In the genomic region with DNA sequence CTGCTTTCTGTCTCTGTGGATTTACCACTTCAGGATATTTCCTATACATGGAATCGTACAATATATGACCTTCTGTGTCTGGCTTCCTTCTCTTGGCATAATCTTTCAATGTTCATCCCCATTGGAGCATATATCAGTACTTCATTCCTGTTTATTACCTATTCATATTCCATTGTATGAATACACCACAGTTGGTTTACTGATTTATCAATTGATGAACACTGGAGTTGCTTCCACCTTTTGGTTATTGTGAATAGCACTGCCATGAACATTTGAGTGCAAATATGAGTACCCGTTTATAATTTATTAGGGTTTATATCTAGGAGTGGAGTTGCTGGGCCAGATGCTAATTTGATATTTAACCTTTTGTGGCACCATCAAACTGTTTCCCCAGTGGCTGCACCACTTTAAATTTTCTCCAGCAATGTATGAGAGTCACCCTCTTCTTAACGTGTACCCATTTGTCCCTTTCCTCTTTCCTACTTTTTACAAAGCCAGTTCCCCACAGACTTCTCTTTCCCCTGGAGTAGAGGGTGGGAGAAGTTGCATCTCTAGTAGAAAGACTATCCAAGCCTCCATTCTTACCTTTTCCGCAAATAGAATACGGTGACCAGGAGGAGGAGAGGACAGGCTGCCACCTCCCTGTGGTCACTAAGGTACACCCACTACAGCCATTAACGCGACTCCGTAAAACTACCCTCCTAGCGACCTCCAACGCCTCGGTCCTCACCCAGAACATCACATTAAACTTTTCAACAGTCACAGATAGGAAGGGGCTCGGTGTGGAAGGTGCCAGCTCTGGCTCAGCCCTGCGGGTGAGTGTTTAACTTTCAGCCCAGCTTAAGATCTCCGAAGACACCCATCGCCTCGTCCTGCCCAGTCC, we compare ENCODE assay signal across 1 cellular context.
TF ChIP-seq lines count a peak whose summit lies in the region.

No MANE protein-coding gene starts in this region.

TF ChIP-seq in IMR-90, 13 proteins besides CTCF, POLR2A, EP300 and RAD21:
- TF ChIP-seq, protein P1, sequence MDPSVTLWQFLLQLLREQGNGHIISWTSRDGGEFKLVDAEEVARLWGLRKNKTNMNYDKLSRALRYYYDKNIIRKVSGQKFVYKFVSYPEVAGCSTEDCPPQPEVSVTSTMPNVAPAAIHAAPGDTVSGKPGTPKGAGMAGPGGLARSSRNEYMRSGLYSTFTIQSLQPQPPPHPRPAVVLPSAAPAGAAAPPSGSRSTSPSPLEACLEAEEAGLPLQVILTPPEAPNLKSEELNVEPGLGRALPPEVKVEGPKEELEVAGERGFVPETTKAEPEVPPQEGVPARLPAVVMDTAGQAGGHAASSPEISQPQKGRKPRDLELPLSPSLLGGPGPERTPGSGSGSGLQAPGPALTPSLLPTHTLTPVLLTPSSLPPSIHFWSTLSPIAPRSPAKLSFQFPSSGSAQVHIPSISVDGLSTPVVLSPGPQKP (IDR thresholded peaks at IDR 0.05; ENCODE audit: borderline replicate concordance, low read depth, low read length), result no peak
- TF ChIP-seq CEBPB (IDR thresholded peaks at IDR 0.05; ENCODE audit: low read depth, low read length), result no peak
